In the genomic region with DNA sequence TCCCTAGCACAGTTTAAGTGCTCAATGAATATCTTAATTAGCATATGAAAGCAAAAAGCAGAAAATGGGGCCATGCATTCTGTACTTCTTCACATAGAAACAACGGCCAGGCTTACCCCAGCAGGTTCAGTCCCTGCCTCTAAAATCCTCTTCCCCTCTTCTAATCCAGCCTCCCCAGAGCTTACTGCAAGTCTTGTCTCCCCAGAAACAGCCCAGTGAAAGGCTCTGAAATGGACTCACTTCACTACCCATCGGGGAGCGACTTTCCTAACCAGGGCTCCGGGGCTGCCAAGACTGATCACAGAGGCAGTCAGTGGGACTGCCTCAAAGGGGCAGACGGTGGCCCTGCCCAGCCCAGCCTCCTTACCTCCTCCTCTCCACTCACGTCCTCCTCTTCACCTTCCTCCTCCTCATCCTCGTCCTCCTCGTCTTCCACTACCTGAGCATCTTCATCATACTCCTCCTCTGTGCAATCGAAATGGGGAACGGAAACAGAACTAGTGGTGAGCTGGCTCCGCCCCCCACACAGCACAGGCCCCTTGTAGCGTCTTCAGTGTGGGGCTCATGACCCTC, we compare ENCODE assay signal across 1 cellular context.
TF ChIP-seq lines count a peak whose summit lies in the region.

No MANE protein-coding gene starts in this region.

TF ChIP-seq in HEK293, 187 proteins besides CTCF, POLR2A, EP300 and RAD21 (continued from another document):
- 0 out of 2 replicates have a peak, but pooled peaks have one; percentile 36 for TF ChIP-seq GLIS2 (tag by site-specific recombination; IDR thresholded peaks at IDR 0.05)
